Comparison of ENCODE assay signal across 23 cellular contexts in the genomic region with DNA sequence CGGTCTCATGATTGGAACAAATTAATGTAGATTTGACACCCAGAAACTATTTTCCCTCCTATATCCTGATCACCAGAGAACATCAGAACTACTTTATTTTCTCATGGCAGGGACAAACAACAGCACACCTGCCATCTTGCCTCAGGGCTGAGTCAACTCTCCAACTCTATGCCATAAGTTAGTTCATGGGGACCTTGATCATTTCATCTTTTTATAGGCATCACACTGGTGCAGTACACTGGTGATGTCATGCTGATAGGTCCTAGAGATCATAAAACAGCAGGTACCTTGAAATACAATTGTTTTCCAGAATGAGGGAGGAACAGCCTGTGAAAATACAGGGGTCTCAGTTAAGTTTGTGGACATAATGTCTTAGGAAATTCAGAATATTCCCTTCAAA. TPM values are rescaled to one million over a fixed set of nuclear protein-coding genes. Genes with fewer than 3 reads are reported as not detected.
"Had no signal": no experiment of that assay in that cellular context is flagged by ENCODE, and none has a peak within 500 bp of the region (broad histone marks: within the 10 kb centered on the region; RNA-seq: fewer than 3 reads in every experiment).

No MANE protein-coding gene starts in this region.

- H3K9me3 ChIP-seq: MG63, Peyer's patch had no signal

- DNase-seq: IMR-90; Karpas-422; KG1; MG63; NCI-H1092; NCI-H1436; NCI-H187; NCI-H2081 treated with DMSO at 0.1 percent for 48 hours; NCI-H2171; NCI-H226; NCI-H510A; NCI-H524 treated with DMSO at 0.1 percent for 48 hours; NK-92 treated with Interleukin-12 subunit alpha and Interleukin-12 subunit beta, amount 100 ng/mL, for 24 hours; PC-9; SHP77 treated with DMSO at 0.1 percent for 48 hours; SJCRH30 had no signal

- H3K36me3 ChIP-seq: MG63, Peyer's patch, SJCRH30 had no signal

- H3K27ac ChIP-seq: PC-9, Peyer's patch, SJCRH30 had no signal

- ATAC-seq: HepG2, SK-N-SH treated with all-trans-retinoic acid at 6 μM for 48 hours had no signal

- H3K4me1 ChIP-seq: Peyer's patch had no signal

- H3K4me3 ChIP-seq: MG63, PC-9, Peyer's patch, SJCRH30 had no signal

RNA-seq across cellular contexts. Expression of gene EDN2, which starts 45.8 kb away (rescaled TPM):
- total RNA-seq: HepG2, HT1080, IMR-90, OCI-LY7, Right ventricle myocardium inferior, RPMI7951 had no signal
